In the genomic region with DNA sequence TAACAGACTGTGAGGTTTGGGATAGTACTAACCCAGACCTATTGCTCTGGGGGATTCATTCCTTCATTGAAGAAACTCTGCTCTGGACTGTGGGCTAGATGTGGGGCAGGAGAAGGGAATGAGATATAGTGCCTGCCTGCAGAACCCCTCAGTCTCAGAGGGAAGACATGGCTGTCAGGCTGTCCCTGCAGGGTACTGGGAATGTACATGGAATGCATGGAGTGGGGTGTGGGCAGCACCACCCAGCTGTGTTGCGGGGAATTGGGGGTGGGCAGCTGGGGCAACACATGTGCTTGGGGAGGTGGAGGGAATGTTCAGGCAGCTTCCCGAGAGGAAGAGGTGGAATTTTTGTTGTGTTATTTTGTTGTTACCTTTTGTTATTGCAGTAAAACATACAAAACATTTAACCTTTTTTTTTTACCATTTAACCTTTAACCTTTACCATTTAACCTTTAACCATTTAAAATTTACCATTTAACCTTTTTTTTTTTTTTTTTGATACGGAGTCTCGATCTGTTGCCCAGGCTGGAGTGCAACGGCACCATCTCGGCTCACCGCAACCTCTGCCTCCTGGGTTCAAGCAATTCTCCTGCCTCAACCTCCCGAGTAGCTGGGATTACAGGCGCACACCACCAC, we compare ENCODE assay signal across 2 cellular contexts.
TF ChIP-seq lines count a peak whose summit lies in the region.

No MANE protein-coding gene starts in this region.

TF ChIP-seq in HCT116, 20 proteins besides CTCF, POLR2A, EP300 and RAD21 (continued from another document):
- TF ChIP-seq, protein P1, sequence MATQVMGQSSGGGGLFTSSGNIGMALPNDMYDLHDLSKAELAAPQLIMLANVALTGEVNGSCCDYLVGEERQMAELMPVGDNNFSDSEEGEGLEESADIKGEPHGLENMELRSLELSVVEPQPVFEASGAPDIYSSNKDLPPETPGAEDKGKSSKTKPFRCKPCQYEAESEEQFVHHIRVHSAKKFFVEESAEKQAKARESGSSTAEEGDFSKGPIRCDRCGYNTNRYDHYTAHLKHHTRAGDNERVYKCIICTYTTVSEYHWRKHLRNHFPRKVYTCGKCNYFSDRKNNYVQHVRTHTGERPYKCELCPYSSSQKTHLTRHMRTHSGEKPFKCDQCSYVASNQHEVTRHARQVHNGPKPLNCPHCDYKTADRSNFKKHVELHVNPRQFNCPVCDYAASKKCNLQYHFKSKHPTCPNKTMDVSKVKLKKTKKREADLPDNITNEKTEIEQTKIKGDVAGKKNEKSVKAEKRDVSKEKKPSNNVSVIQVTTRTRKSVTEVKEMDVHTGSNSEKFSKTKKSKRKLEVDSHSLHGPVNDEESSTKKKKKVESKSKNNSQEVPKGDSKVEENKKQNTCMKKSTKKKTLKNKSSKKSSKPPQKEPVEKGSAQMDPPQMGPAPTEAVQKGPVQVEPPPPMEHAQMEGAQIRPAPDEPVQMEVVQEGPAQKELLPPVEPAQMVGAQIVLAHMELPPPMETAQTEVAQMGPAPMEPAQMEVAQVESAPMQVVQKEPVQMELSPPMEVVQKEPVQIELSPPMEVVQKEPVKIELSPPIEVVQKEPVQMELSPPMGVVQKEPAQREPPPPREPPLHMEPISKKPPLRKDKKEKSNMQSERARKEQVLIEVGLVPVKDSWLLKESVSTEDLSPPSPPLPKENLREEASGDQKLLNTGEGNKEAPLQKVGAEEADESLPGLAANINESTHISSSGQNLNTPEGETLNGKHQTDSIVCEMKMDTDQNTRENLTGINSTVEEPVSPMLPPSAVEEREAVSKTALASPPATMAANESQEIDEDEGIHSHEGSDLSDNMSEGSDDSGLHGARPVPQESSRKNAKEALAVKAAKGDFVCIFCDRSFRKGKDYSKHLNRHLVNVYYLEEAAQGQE (IDR thresholded peaks at IDR 0.05; ENCODE audit: low read depth) = no peak
- TF ChIP-seq CBX3 (IDR thresholded peaks at IDR 0.05; ENCODE audit: low read depth) = no peak
- TF ChIP-seq, protein P2, sequence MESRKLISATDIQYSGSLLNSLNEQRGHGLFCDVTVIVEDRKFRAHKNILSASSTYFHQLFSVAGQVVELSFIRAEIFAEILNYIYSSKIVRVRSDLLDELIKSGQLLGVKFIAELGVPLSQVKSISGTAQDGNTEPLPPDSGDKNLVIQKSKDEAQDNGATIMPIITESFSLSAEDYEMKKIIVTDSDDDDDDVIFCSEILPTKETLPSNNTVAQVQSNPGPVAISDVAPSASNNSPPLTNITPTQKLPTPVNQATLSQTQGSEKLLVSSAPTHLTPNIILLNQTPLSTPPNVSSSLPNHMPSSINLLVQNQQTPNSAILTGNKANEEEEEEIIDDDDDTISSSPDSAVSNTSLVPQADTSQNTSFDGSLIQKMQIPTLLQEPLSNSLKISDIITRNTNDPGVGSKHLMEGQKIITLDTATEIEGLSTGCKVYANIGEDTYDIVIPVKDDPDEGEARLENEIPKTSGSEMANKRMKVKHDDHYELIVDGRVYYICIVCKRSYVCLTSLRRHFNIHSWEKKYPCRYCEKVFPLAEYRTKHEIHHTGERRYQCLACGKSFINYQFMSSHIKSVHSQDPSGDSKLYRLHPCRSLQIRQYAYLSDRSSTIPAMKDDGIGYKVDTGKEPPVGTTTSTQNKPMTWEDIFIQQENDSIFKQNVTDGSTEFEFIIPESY (IDR thresholded peaks at IDR 0.05; ENCODE audit: extremely low read depth, insufficient replicate concordance, low read length) = no peak
- TF ChIP-seq JUND (IDR thresholded peaks at IDR 0.05) = no peak; the same call in 1 of the 2 replicates
- no peak for TF ChIP-seq SP1 (IDR thresholded peaks at IDR 0.05; ENCODE audit: low read depth)
- no peak for TF ChIP-seq ZNF274 (IDR thresholded peaks at IDR 0.05; ENCODE audit: low read depth, low read length)

TF ChIP-seq in SK-N-SH treated with all-trans-retinoic acid at 6 μM for 48 hours, 23 proteins besides CTCF, POLR2A, EP300 and RAD21 (continued from another document):
- TF ChIP-seq, protein P3, sequence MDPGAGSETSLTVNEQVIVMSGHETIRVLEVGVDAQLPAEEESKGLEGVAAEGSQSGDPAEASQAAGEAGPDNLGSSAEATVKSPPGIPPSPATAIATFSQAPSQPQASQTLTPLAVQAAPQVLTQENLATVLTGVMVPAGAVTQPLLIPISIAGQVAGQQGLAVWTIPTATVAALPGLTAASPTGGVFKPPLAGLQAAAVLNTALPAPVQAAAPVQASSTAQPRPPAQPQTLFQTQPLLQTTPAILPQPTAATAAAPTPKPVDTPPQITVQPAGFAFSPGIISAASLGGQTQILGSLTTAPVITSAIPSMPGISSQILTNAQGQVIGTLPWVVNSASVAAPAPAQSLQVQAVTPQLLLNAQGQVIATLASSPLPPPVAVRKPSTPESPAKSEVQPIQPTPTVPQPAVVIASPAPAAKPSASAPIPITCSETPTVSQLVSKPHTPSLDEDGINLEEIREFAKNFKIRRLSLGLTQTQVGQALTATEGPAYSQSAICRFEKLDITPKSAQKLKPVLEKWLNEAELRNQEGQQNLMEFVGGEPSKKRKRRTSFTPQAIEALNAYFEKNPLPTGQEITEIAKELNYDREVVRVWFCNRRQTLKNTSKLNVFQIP (CRISPR knock-in tag; IDR thresholded peaks at IDR 0.05; ENCODE audit: borderline replicate concordance, low read depth) = no peak
- TF ChIP-seq SNAI2 (CRISPR knock-in tag; IDR thresholded peaks at IDR 0.05) = no peak
- no peak for TF ChIP-seq ISL1 (CRISPR knock-in tag; IDR thresholded peaks at IDR 0.05)
- TF ChIP-seq, protein P4, sequence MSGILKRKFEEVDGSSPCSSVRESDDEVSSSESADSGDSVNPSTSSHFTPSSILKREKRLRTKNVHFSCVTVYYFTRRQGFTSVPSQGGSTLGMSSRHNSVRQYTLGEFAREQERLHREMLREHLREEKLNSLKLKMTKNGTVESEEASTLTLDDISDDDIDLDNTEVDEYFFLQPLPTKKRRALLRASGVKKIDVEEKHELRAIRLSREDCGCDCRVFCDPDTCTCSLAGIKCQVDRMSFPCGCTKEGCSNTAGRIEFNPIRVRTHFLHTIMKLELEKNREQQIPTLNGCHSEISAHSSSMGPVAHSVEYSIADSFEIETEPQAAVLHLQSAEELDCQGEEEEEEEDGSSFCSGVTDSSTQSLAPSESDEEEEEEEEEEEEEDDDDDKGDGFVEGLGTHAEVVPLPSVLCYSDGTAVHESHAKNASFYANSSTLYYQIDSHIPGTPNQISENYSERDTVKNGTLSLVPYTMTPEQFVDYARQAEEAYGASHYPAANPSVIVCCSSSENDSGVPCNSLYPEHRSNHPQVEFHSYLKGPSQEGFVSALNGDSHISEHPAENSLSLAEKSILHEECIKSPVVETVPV (CRISPR knock-in tag; IDR thresholded peaks at IDR 0.05) = no peak
- TF ChIP-seq CSDC2 (CRISPR knock-in tag; IDR thresholded peaks at IDR 0.05) = no peak
- TF ChIP-seq, protein P5, sequence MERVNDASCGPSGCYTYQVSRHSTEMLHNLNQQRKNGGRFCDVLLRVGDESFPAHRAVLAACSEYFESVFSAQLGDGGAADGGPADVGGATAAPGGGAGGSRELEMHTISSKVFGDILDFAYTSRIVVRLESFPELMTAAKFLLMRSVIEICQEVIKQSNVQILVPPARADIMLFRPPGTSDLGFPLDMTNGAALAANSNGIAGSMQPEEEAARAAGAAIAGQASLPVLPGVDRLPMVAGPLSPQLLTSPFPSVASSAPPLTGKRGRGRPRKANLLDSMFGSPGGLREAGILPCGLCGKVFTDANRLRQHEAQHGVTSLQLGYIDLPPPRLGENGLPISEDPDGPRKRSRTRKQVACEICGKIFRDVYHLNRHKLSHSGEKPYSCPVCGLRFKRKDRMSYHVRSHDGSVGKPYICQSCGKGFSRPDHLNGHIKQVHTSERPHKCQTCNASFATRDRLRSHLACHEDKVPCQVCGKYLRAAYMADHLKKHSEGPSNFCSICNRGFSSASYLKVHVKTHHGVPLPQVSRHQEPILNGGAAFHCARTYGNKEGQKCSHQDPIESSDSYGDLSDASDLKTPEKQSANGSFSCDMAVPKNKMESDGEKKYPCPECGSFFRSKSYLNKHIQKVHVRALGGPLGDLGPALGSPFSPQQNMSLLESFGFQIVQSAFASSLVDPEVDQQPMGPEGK (CRISPR knock-in tag; IDR thresholded peaks at IDR 0.05; ENCODE audit: borderline replicate concordance) = no peak
- no peak for TF ChIP-seq ZNF8 (CRISPR knock-in tag; IDR thresholded peaks at IDR 0.05)
- no peak for TF ChIP-seq ZFP30 (CRISPR knock-in tag; IDR thresholded peaks at IDR 0.05)
- TF ChIP-seq BACH2 (CRISPR knock-in tag; IDR thresholded peaks at IDR 0.05; ENCODE audit: borderline replicate concordance) = no peak
- no peak for TF ChIP-seq ESRRG (CRISPR knock-in tag; IDR thresholded peaks at IDR 0.05)
- TF ChIP-seq ZFP3 (CRISPR knock-in tag; IDR thresholded peaks at IDR 0.05) = no peak
